In the genomic region with DNA sequence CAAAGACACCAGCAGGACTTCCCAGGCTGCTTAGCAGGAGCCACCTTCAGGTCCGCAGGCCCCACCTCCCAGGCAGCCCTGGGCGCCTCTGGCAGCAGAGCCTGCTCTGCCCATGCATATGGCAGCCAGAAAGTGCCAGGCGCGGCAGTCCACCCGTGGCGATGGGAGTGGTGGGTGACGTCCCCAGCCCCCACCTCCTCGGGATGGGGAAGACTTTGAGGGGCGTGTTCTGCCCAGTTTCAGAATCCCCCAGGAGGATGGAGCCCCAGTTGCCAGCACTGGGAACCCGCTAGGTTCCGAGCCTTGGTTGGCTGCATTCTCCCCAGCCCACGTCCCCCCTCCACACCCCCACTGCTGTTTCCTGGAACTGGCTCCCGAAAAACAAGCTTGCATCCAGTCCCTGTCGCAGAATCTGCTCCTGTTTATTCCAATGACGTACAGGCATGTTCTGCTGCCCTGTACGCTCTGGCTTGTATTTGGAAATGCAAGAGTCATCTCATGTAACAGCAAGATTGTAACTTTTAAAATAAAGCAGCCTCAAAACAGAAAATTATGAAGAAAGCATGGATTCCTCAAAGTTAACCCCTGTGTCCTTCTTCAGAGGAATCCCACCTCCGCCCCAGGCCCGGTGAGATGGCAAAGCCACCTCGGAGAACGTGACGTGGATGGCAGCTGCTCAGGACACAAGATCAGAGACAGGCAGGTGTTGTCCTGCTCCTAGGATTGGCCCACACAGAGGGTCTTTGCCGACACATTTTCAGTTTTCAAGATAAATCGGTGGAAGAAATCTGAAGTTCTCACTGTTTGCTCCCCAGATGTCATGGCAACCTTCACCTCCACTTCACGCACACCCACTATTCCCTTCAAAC, we compare ENCODE assay signal across 1 cellular context.
TF ChIP-seq lines count a peak whose summit lies in the region.

No MANE protein-coding gene starts in this region.

TF ChIP-seq in SK-N-SH, 30 proteins besides CTCF, POLR2A, EP300 and RAD21 (continued from another document):
- TF ChIP-seq, protein P1, sequence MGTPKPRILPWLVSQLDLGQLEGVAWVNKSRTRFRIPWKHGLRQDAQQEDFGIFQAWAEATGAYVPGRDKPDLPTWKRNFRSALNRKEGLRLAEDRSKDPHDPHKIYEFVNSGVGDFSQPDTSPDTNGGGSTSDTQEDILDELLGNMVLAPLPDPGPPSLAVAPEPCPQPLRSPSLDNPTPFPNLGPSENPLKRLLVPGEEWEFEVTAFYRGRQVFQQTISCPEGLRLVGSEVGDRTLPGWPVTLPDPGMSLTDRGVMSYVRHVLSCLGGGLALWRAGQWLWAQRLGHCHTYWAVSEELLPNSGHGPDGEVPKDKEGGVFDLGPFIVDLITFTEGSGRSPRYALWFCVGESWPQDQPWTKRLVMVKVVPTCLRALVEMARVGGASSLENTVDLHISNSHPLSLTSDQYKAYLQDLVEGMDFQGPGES (IDR thresholded peaks at IDR 0.05; ENCODE audit: low read depth, low read length), result no peak
- TF ChIP-seq TEAD4 (IDR thresholded peaks at IDR 0.05; ENCODE audit: borderline replicate concordance, insufficient read depth), result no peak
- no peak for TF ChIP-seq GATA2 (CRISPR knock-in tag; IDR thresholded peaks at IDR 0.05)
- TF ChIP-seq FOSL2 (IDR thresholded peaks at IDR 0.05; ENCODE audit: borderline replicate concordance, low read depth), result no peak
- no peak for TF ChIP-seq MXI1 (IDR thresholded peaks at IDR 0.05; ENCODE audit: low read depth, low read length)
